In genomic region chr11:12678092-12678491, GRCh38 we compare ENCODE assay signal across 1 cellular context.
TF ChIP-seq lines count a peak whose summit lies in the region.

No MANE protein-coding gene starts in this region.

TF ChIP-seq in GM23338, 12 proteins besides CTCF, POLR2A, EP300 and RAD21 (continued from another document):
- TF ChIP-seq, protein P1, sequence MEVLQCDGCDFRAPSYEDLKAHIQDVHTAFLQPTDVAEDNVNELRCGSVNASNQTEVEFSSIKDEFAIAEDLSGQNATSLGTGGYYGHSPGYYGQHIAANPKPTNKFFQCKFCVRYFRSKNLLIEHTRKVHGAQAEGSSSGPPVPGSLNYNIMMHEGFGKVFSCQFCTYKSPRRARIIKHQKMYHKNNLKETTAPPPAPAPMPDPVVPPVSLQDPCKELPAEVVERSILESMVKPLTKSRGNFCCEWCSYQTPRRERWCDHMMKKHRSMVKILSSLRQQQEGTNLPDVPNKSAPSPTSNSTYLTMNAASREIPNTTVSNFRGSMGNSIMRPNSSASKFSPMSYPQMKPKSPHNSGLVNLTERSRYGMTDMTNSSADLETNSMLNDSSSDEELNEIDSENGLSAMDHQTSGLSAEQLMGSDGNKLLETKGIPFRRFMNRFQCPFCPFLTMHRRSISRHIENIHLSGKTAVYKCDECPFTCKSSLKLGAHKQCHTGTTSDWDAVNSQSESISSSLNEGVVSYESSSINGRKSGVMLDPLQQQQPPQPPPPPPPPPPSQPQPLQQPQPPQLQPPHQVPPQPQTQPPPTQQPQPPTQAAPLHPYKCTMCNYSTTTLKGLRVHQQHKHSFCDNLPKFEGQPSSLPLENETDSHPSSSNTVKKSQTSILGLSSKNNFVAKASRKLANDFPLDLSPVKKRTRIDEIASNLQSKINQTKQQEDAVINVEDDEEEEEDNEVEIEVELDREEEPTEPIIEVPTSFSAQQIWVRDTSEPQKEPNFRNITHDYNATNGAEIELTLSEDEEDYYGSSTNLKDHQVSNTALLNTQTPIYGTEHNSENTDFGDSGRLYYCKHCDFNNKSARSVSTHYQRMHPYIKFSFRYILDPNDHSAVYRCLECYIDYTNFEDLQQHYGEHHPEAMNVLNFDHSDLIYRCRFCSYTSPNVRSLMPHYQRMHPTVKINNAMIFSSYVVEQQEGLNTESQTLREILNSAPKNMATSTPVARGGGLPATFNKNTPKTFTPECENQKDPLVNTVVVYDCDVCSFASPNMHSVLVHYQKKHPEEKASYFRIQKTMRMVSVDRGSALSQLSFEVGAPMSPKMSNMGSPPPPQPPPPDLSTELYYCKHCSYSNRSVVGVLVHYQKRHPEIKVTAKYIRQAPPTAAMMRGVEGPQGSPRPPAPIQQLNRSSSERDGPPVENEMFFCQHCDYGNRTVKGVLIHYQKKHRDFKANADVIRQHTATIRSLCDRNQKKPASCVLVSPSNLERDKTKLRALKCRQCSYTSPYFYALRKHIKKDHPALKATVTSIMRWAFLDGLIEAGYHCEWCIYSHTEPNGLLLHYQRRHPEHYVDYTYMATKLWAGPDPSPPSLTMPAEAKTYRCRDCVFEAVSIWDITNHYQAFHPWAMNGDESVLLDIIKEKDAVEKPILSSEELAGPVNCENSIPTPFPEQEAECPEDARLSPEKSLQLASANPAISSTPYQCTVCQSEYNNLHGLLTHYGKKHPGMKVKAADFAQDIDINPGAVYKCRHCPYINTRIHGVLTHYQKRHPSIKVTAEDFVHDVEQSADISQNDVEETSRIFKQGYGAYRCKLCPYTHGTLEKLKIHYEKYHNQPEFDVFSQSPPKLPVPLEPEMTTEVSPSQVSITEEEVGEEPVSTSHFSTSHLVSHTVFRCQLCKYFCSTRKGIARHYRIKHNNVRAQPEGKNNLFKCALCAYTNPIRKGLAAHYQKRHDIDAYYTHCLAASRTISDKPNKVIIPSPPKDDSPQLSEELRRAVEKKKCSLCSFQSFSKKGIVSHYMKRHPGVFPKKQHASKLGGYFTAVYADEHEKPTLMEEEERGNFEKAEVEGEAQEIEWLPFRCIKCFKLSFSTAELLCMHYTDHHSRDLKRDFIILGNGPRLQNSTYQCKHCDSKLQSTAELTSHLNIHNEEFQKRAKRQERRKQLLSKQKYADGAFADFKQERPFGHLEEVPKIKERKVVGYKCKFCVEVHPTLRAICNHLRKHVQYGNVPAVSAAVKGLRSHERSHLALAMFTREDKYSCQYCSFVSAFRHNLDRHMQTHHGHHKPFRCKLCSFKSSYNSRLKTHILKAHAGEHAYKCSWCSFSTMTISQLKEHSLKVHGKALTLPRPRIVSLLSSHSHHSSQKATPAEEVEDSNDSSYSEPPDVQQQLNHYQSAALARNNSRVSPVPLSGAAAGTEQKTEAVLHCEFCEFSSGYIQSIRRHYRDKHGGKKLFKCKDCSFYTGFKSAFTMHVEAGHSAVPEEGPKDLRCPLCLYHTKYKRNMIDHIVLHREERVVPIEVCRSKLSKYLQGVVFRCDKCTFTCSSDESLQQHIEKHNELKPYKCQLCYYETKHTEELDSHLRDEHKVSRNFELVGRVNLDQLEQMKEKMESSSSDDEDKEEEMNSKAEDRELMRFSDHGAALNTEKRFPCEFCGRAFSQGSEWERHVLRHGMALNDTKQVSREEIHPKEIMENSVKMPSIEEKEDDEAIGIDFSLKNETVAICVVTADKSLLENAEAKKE (CRISPR knock-in tag; IDR thresholded peaks at IDR 0.05) = no peak
